ENCODE assay signal across 9 cellular contexts in genomic region chrX:1507511-1508463, GRCh38. TPM values are rescaled to one million over a fixed set of nuclear protein-coding genes. Genes with fewer than 3 reads are reported as not detected.
DNase-seq lines count a peak whose midpoint lies in the region; ATAC-seq and TF ChIP-seq lines count a peak whose summit lies in the region.
"Had no signal": no experiment of that assay in that cellular context is flagged by ENCODE, and none has a peak within 500 bp of the region (broad histone marks: within the 10 kb centered on the region; RNA-seq: fewer than 3 reads in every experiment).

No MANE protein-coding gene starts in this region.

- peak; percentile 71 to 78 for ATAC-seq in activated CD4-positive, CD25-positive, alpha-beta regulatory T cell treated with anti-CD3 and anti-CD28 coated beads, Interleukin-2, amount 50 U/mL, for 24 hours
- peak; percentile 66 for ATAC-seq in HG02970 (IDR thresholded peaks at IDR 0.05; ENCODE audit: low FRiP score, unreplicated experiment)

- H3K36me3 ChIP-seq in neuronal stem cell (replicated peaks in 1 of 2; ENCODE audit: control insufficient read depth in 2 of 2, insufficient read depth in 2 of 2, low read length in 2 of 2) (no peaks in the 10 kb centered on the region), testis (ENCODE audit: low read depth, missing control alignments) (no peaks in the 10 kb centered on the region)

- no peak overlapping the region for H3K18ac ChIP-seq in neuronal stem cell (ENCODE audit: low read length)

- H2BK12ac ChIP-seq in neuronal stem cell (ENCODE audit: low read length): no peak overlapping the region

- peak overlapping the region; percentile 52 for H2AK5ac ChIP-seq in neuronal stem cell (ENCODE audit: low read depth, low read length)

- no peak overlapping the region for H3K27ac ChIP-seq in neuronal stem cell (replicated peaks; ENCODE audit: low read length)
- no peak overlapping the region for H3K27ac ChIP-seq in testis
- H3K27ac ChIP-seq: epithelial cell of prostate had no signal

- H3K27me3 ChIP-seq in neuronal stem cell (ENCODE audit: control insufficient read depth in 3 of 3, insufficient read depth in 3 of 3, low read depth in 1 of 3, low read length in 3 of 3) (no peaks in the 10 kb centered on the region), testis (no peaks in the 10 kb centered on the region)

- H3K79me1 ChIP-seq in neuronal stem cell (ENCODE audit: low read depth, low read length): no peaks in the 10 kb centered on the region

- TF ChIP-seq CTCF in testis (IDR thresholded peaks at IDR 0.05): no peak

- WGBS in neuronal stem cell (ENCODE audit: extremely low coverage in 2 of 2, insufficient read length in 2 of 2, insufficient replicate concordance in 1 of 2), 2 donors: no CpG with 5 or more reads among the region's 40 CpGs
- WGBS in testis, 2 donors: 78 to 85% methylated on average over 19 to 40 of the region's 40 CpGs

- H3K4me3 ChIP-seq in neuronal stem cell (ENCODE audit: low read length in 2 of 2): peak overlapping the region in 1 of 2 donors; percentile 34
- H3K4me3 ChIP-seq in testis: no peak overlapping the region

- no peak overlapping the region for H3K9ac ChIP-seq in neuronal stem cell (ENCODE audit: low read depth, low read length, poor library complexity)

- H2BK5ac ChIP-seq in neuronal stem cell (ENCODE audit: low read length): peak overlapping the region; percentile 35

- no peak overlapping the region for H3K4me2 ChIP-seq in neuronal stem cell (ENCODE audit: insufficient read depth, low read length, poor library complexity, severe bottlenecking)

- peak overlapping the region; percentile 81 for H2BK15ac ChIP-seq in neuronal stem cell (ENCODE audit: low read length)

- no peak overlapping the region for H3K23ac ChIP-seq in neuronal stem cell (ENCODE audit: low read depth, low read length, poor library complexity)

- H2BK120ac ChIP-seq in neuronal stem cell (ENCODE audit: low read depth, low read length): no peak overlapping the region

- no peak overlapping the region for H4K8ac ChIP-seq in neuronal stem cell (ENCODE audit: low read depth, low read length)

- TF ChIP-seq POLR2A in testis (IDR thresholded peaks at IDR 0.05): no peak

- H3K9me3 ChIP-seq in neuronal stem cell (replicated peaks in 1 of 2; ENCODE audit: control insufficient read depth in 2 of 2, insufficient read depth in 1 of 2, low read depth in 1 of 2, low read length in 2 of 2) (peaks cover 0 to 4% of the 10 kb centered on the region in 2 donors), testis (no peaks in the 10 kb centered on the region)

- H2AFZ ChIP-seq in neuronal stem cell (ENCODE audit: low read length): no peak overlapping the region

- H3K4me1 ChIP-seq in neuronal stem cell (ENCODE audit: control insufficient read depth in 2 of 2, insufficient read depth in 1 of 2, low read depth in 1 of 2, low read length in 2 of 2) (no peaks in the 10 kb centered on the region), testis (no peaks in the 10 kb centered on the region)

- peak overlapping the region; percentile 75 for H3K14ac ChIP-seq in neuronal stem cell (ENCODE audit: low read length)

- H4K91ac ChIP-seq in neuronal stem cell (ENCODE audit: low read depth, low read length, poor library complexity): no peak overlapping the region

- H3K4ac ChIP-seq in neuronal stem cell (ENCODE audit: low read length): no peak overlapping the region

- no peak for DNase-seq in activated CD4-positive, CD25-positive, alpha-beta regulatory T cell (lab: John Stamatoyannopoulos, UW)
- peak; percentile 25 for DNase-seq in T-helper 9 cell
- no peak for DNase-seq in neuronal stem cell (ENCODE audit: low spot score)
- DNase-seq in SW 1271 (lab: John Stamatoyannopoulos, UW): no peak
- no peak for DNase-seq in NCI-H774 (lab: John Stamatoyannopoulos, UW)
- no peak for DNase-seq in testis

- intact Hi-C loops in testis (cut with DNase I; ENCODE audit: low total_unique reads): no loop called here

RNA-seq across cellular contexts. Expression of gene P2RY8, which starts 29.2 kb away (rescaled TPM):
- polyA plus RNA-seq in neuronal stem cell (2013, experiment 1 of 2): 0.26 TPM
- polyA plus RNA-seq in neuronal stem cell (2013, experiment 2 of 2): 0.29 TPM
- under 1 TPM; 0.24 to 0.50 TPM for total RNA-seq in testis
- 1.1 TPM for polyA plus RNA-seq in testis (ENCODE audit: insufficient read depth, low read depth, low replicate concordance)

RNA-seq across cellular contexts. Expression of gene ASMTL, which starts 55.1 kb away (rescaled TPM):
- polyA plus RNA-seq in neuronal stem cell (2013, experiment 1 of 2): 52.5 TPM
- 51.6 TPM for polyA plus RNA-seq in neuronal stem cell (2013, experiment 2 of 2)
- total RNA-seq in testis: 10 to 100 TPM; 31.0 to 41.2 TPM
- 27.0 TPM for polyA plus RNA-seq in testis (ENCODE audit: insufficient read depth, low read depth, low replicate concordance)
